ENCODE assay signal across 1 cellular context in genomic region chr10:27531336-27531847, GRCh38.
TF ChIP-seq lines count a peak whose summit lies in the region.

No MANE protein-coding gene starts in this region.

TF ChIP-seq in WTC11, 78 proteins besides CTCF, POLR2A, EP300 and RAD21 (continued from another document):
- TF ChIP-seq ATF2 (CRISPR knock-in tag; IDR thresholded peaks at IDR 0.05; ENCODE audit: borderline replicate concordance, low read depth) = no peak
- TF ChIP-seq ZNF396 (CRISPR knock-in tag; IDR thresholded peaks at IDR 0.05; ENCODE audit: borderline replicate concordance) = no peak
- no peak for TF ChIP-seq NFATC4 (CRISPR knock-in tag; IDR thresholded peaks at IDR 0.05)
- TF ChIP-seq ZNF281 (CRISPR knock-in tag; IDR thresholded peaks at IDR 0.05) = no peak
